ENCODE assay signal across 9 cellular contexts in the genomic region with DNA sequence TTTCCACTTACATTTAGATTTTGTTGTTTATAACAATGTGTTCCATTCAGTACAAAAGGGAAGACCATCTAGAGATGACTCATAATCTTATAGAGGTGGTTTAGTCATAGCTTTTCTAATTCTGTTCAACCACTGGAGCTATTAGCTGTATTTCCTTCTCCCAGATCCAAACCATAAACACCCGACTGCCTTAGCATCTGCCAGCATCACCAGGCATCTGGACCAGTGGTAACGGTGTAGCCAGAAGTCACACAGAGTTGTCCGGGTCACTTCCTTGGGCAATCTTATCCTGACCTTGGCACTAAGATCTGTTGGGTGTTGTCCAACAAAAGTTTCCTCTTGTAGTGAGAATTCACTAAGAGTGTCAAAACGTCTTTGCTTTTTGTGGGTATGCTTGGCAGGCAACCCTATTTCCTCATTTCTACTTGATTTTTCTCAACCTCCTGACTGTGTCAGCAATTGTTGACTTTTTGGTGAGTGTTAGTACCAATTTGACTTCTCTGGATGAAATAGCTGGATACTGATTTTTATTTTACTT.
DNase-seq lines count a peak whose midpoint lies in the region; ATAC-seq and TF ChIP-seq lines count a peak whose summit lies in the region.
"Had no signal": no experiment of that assay in that cellular context is flagged by ENCODE, and none has a peak within 500 bp of the region (broad histone marks: within the 10 kb centered on the region; RNA-seq: fewer than 3 reads in every experiment).

No MANE protein-coding gene starts in this region.

- CTCF ChIA-PET in CD4-positive, alpha-beta memory T cell (lab: Charles Lee; ENCODE audit: partially characterized antibody), result interaction anchor here (1.2 to 1.7 kb wide), 2 partner anchors 16 to 19 kb away, joined by 3 to 4 read pairs; no protein-coding TSS in a partner anchor

- peaks cover 12% of the 10 kb centered on the region for H3K4me1 ChIP-seq in CD4-positive, alpha-beta memory T cell (ENCODE audit: insufficient read depth, low read length)
- peaks cover 0 to 13% of the 10 kb centered on the region in 2 donors for H3K4me1 ChIP-seq in left lung
- peaks cover 5% of the 10 kb centered on the region for H3K4me1 ChIP-seq in suprapubic skin
- H3K4me1 ChIP-seq in transverse colon, result no peaks in the 10 kb centered on the region

- peak; percentile 88 for ATAC-seq in left lung
- no peak for ATAC-seq in HG03378 (IDR thresholded peaks at IDR 0.05; ENCODE audit: unreplicated experiment)
- ATAC-seq in GM18909 (IDR thresholded peaks at IDR 0.05; ENCODE audit: poor library complexity, unreplicated experiment), result no peak

- H3K27me3 ChIP-seq in CD4-positive, alpha-beta memory T cell (ENCODE audit: insufficient read depth, low read length), result no peaks in the 10 kb centered on the region
- no peaks in the 10 kb centered on the region for H3K27me3 ChIP-seq in left lung
- no peaks in the 10 kb centered on the region for H3K27me3 ChIP-seq in suprapubic skin
- no peaks in the 10 kb centered on the region for H3K27me3 ChIP-seq in transverse colon

- WGBS in suprapubic skin, result 35% methylated on average over 4 of the region's 4 CpGs
- 14 to 21% methylated on average over 1 to 4 of the region's 4 CpGs for WGBS in transverse colon (ENCODE audit: low coverage in 1 of 2), 2 donors

- no peaks in the 10 kb centered on the region for H3K9me3 ChIP-seq in CD4-positive, alpha-beta memory T cell (ENCODE audit: control insufficient read depth in 1 of 2, low read length in 2 of 2)
- H3K9me3 ChIP-seq in left lung (no peaks in the 10 kb centered on the region), suprapubic skin (no peaks in the 10 kb centered on the region), transverse colon (no peaks in the 10 kb centered on the region)

- H3K4me3 ChIP-seq in CD4-positive, alpha-beta memory T cell (ENCODE audit: low read length in 2 of 2), result no peak overlapping the region
- H3K4me3 ChIP-seq in left lung, result no peak overlapping the region
- no peak overlapping the region for H3K4me3 ChIP-seq in suprapubic skin
- no peak overlapping the region for H3K4me3 ChIP-seq in transverse colon
- H3K4me3 ChIP-seq: SK-N-MC had no signal

- H3K4me3 Mint-ChIP-seq in CD4-positive, alpha-beta memory T cell, result peak overlapping the region in 7 of 8 donors; percentile 7 to 65 (median 39)
- H3K4me3 Mint-ChIP-seq in activated naive CD4-positive, alpha-beta T cell treated with anti-CD3 and anti-CD28 coated beads, Interleukin-2, amount 50 U/mL, for 24 hours, result no peak overlapping the region

- peaks cover 11 to 31% (median 18%) of the 10 kb centered on the region in 4 donors for H3K4me1 Mint-ChIP-seq in CD4-positive, alpha-beta memory T cell
- peaks cover 17% of the 10 kb centered on the region for H3K4me1 Mint-ChIP-seq in activated naive CD4-positive, alpha-beta T cell treated with anti-CD3 and anti-CD28 coated beads, Interleukin-2, amount 50 U/mL, for 24 hours

- TF ChIP-seq EP300 in suprapubic skin (IDR thresholded peaks at IDR 0.05), result no peak
- no peak for TF ChIP-seq EP300 in transverse colon (IDR thresholded peaks at IDR 0.05; ENCODE audit: low read depth)

- in situ Hi-C loops in transverse colon (cut with MboI; ENCODE audit: low pct_ligation_motif_present in 1 of 4, low pct_unique_long_range_greater_than_20kb in 1 of 4, low sequenced_read_pairs in 3 of 4), result no loop called here

- TF ChIP-seq CTCF in left lung (IDR thresholded peaks at IDR 0.05), result no peak
- no peak for TF ChIP-seq CTCF in suprapubic skin (IDR thresholded peaks at IDR 0.05)
- no peak for TF ChIP-seq CTCF in transverse colon (IDR thresholded peaks at IDR 0.05)

- H3K36me3 ChIP-seq in CD4-positive, alpha-beta memory T cell (ENCODE audit: insufficient read depth, low read length), result no peaks in the 10 kb centered on the region
- H3K36me3 ChIP-seq in left lung (no peaks in the 10 kb centered on the region), suprapubic skin (no peaks in the 10 kb centered on the region), transverse colon (no peaks in the 10 kb centered on the region)

- peak in 2 of 5 donors; percentile 17 to 45 for DNase-seq in CD4-positive, alpha-beta memory T cell
- peak; percentile 93 for DNase-seq in M059J (ENCODE audit: low read depth)
- DNase-seq in left lung, result peak in 1 of 2 donors; percentile 50
- DNase-seq in suprapubic skin (ENCODE audit: low spot score in 2 of 2), result no peak
- no peak for DNase-seq in transverse colon

- POLR2A ChIA-PET in CD4-positive, alpha-beta memory T cell (lab: Charles Lee; ENCODE audit: partially characterized antibody), result interaction anchor here (0.6 to 4.5 kb wide), 11 partner anchors 9 to 100 kb away, joined by 3 to 25 read pairs (median 5); no protein-coding TSS in a partner anchor

- intact Hi-C loops in CD4-positive, alpha-beta memory T cell (cut with micrococcal nuclease), result loop anchor here (2.0 kb wide), 1 partner anchor 20 kb away; no protein-coding TSS in a partner anchor
- intact Hi-C loops in left lung (cut with DNase I), result no loop called here
- intact Hi-C loops in transverse colon (cut with DNase I; ENCODE audit: low total_unique reads), result no loop called here

- H3K27ac Mint-ChIP-seq in CD4-positive, alpha-beta memory T cell, result peak overlapping the region; percentile 48 to 96 (median 81)
- H3K27ac Mint-ChIP-seq in activated naive CD4-positive, alpha-beta T cell treated with anti-CD3 and anti-CD28 coated beads, Interleukin-2, amount 50 U/mL, for 24 hours, result peak overlapping the region; percentile 48

- H3K36me3 Mint-ChIP-seq in CD4-positive, alpha-beta memory T cell, result peaks cover 0 to 4% of the 10 kb centered on the region in 2 donors
- H3K36me3 Mint-ChIP-seq in activated naive CD4-positive, alpha-beta T cell treated with anti-CD3 and anti-CD28 coated beads, Interleukin-2, amount 50 U/mL, for 24 hours, result no peaks in the 10 kb centered on the region

- TF ChIP-seq POLR2A in suprapubic skin (IDR thresholded peaks at IDR 0.05) (no peak), transverse colon (IDR thresholded peaks at IDR 0.05) (no peak)

- no peaks in the 10 kb centered on the region for H3K27me3 Mint-ChIP-seq in CD4-positive, alpha-beta memory T cell
- no peaks in the 10 kb centered on the region for H3K27me3 Mint-ChIP-seq in activated naive CD4-positive, alpha-beta T cell treated with anti-CD3 and anti-CD28 coated beads, Interleukin-2, amount 50 U/mL, for 24 hours

- H3K9me3 Mint-ChIP-seq in CD4-positive, alpha-beta memory T cell, result peaks cover 0 to 4% (median 0%) of the 10 kb centered on the region in 8 donors
- no peaks in the 10 kb centered on the region for H3K9me3 Mint-ChIP-seq in activated naive CD4-positive, alpha-beta T cell treated with anti-CD3 and anti-CD28 coated beads, Interleukin-2, amount 50 U/mL, for 24 hours

- no peak overlapping the region for H3K27ac ChIP-seq in CD4-positive, alpha-beta memory T cell (ENCODE audit: low read depth, low read length)
- H3K27ac ChIP-seq in left lung (peak overlapping the region in 1 of 2 donors; percentile 33), suprapubic skin (no peak overlapping the region), transverse colon (no peak overlapping the region)
- H3K27ac ChIP-seq: SK-N-MC had no signal
